Comparison of ENCODE assay signal across 8 cellular contexts in genomic region chr7:149284850-149285580, GRCh38. TPM values are rescaled to one million over a fixed set of nuclear protein-coding genes. Genes with fewer than 3 reads are reported as not detected.
DNase-seq lines count a peak whose midpoint lies in the region; ATAC-seq and TF ChIP-seq lines count a peak whose summit lies in the region.

No MANE protein-coding gene starts in this region.

- H3K36me3 Mint-ChIP-seq in activated CD4-positive, alpha-beta T cell treated with anti-CD3 and anti-CD28 coated beads, Interleukin-2, amount 10 ng/mL, durations not matched to agents 7 days and 5 days (ENCODE audit: low read depth) = peaks cover 17% of the 10 kb centered on the region

- CTCF ChIA-PET in activated CD4-positive, alpha-beta T cell treated with anti-CD3 and anti-CD28 coated beads, Interleukin-2, amount 10 ng/mL, durations not matched to agents 7 days and 5 days (lab: Charles Lee) = interaction anchor here (0.7 to 2.4 kb wide), 10 partner anchors 11 to 339 kb away, joined by 3 to 15 read pairs (median 4); partner anchors contain the start of gene ZNF783

- peak overlapping the region; percentile 8 for H2AFZ ChIP-seq in ACC112 (ENCODE audit: low read length, unreplicated experiment)

- no peaks in the 10 kb centered on the region for H3K9me3 ChIP-seq in left lung

- no peak for TF ChIP-seq CTCF in left lung (IDR thresholded peaks at IDR 0.05)

- intact Hi-C loops in left lung (cut with DNase I) = no loop called here

- peak; percentile 90 for DNase-seq in NCI-H2196 treated with DMSO at 0.1 percent for 48 hours (lab: John Stamatoyannopoulos, UW; ENCODE audit: unreplicated experiment)
- DNase-seq in activated CD4-positive, alpha-beta T cell treated with anti-CD3 and anti-CD28 coated beads, Interleukin-2, amount 10 ng/mL, durations not matched to agents 7 days and 5 days = peak; percentile 98
- DNase-seq in dedifferentiated amniotic fluid mesenchymal stem cell (ENCODE audit: extremely low spot score) = peak; percentile 78
- peak; percentile 95 to 96 for DNase-seq in left lung
- peak; percentile 98 for DNase-seq in stimulated activated CD4-positive, alpha-beta T cell treated with anti-CD3 and anti-CD28 coated beads, Interleukin-2, amount 100 ng/mL, for 4 hours (ENCODE audit: low read depth)

- peak overlapping the region; percentile 90 for H3K27ac Mint-ChIP-seq in activated CD4-positive, alpha-beta T cell treated with anti-CD3 and anti-CD28 coated beads, Interleukin-2, amount 10 ng/mL, durations not matched to agents 7 days and 5 days

- peak; percentile 89 for ATAC-seq in GM18858 (IDR thresholded peaks at IDR 0.05; ENCODE audit: unreplicated experiment)
- ATAC-seq in HG03066 (IDR thresholded peaks at IDR 0.05; ENCODE audit: low read depth, unreplicated experiment) = peak; percentile 95
- ATAC-seq in left lung = peak; percentile 99

- H3K4me3 ChIP-seq in ACC112 (ENCODE audit: low read depth, low read length) (peak overlapping the region; percentile 80), left lung (peak overlapping the region; percentile 57 to 81)

- no peaks in the 10 kb centered on the region for H3K79me2 ChIP-seq in ACC112 (ENCODE audit: control insufficient read depth, insufficient read depth, low read length, unreplicated experiment)

- H3K9me3 Mint-ChIP-seq in activated CD4-positive, alpha-beta T cell treated with anti-CD3 and anti-CD28 coated beads, Interleukin-2, amount 10 ng/mL, durations not matched to agents 7 days and 5 days = no peaks in the 10 kb centered on the region

- H3K4me3 Mint-ChIP-seq in activated CD4-positive, alpha-beta T cell treated with anti-CD3 and anti-CD28 coated beads, Interleukin-2, amount 10 ng/mL, durations not matched to agents 7 days and 5 days = peak overlapping the region; percentile 83

- peaks cover 55% of the 10 kb centered on the region for H3K4me1 Mint-ChIP-seq in activated CD4-positive, alpha-beta T cell treated with anti-CD3 and anti-CD28 coated beads, Interleukin-2, amount 10 ng/mL, durations not matched to agents 7 days and 5 days

- H3K27me3 Mint-ChIP-seq in activated CD4-positive, alpha-beta T cell treated with anti-CD3 and anti-CD28 coated beads, Interleukin-2, amount 10 ng/mL, durations not matched to agents 7 days and 5 days = no peaks in the 10 kb centered on the region

- POLR2A ChIA-PET in activated CD4-positive, alpha-beta T cell treated with anti-CD3 and anti-CD28 coated beads, Interleukin-2, amount 10 ng/mL, durations not matched to agents 7 days and 5 days (lab: Charles Lee) = interaction anchor here (0.6 to 1.6 kb wide), 2 partner anchors 23 to 176 kb away, joined by 4 read pairs; partner anchors contain the start of genes ZNF777 and ZNF783

- H3K4me1 ChIP-seq in ACC112 (ENCODE audit: control insufficient read depth, insufficient read depth, low read length, unreplicated experiment) (no peaks in the 10 kb centered on the region), left lung (peaks cover 0 to 16% of the 10 kb centered on the region in 2 donors)

- H3K27me3 ChIP-seq in ACC112 (ENCODE audit: insufficient read depth, low read length) (no peaks in the 10 kb centered on the region), left lung (no peaks in the 10 kb centered on the region)

- H3K36me3 ChIP-seq in ACC112 (ENCODE audit: insufficient read depth, low read length) = no peaks in the 10 kb centered on the region
- H3K36me3 ChIP-seq in left lung = peaks cover 0 to 26% of the 10 kb centered on the region in 2 donors

- H3K27ac ChIP-seq in ACC112 (ENCODE audit: low read depth, low read length) (no peak overlapping the region), left lung (no peak overlapping the region)

RNA-seq across cellular contexts. Expression of gene ZNF783, which starts 23.0 kb away (rescaled TPM):
- 10 to 100 TPM; 19.0 to 21.7 TPM for total RNA-seq in activated CD4-positive, alpha-beta T cell treated with anti-CD3 and anti-CD28 coated beads, Interleukin-2, amount 10 ng/mL, durations not matched to agents 7 days and 5 days
- total RNA-seq in left lung = 10 to 100 TPM; 11.5 to 12.0 TPM

RNA-seq across cellular contexts. Expression of gene ZNF212, which starts 45.6 kb away (rescaled TPM):
- 10 to 100 TPM; 11.1 to 15.9 TPM for total RNA-seq in activated CD4-positive, alpha-beta T cell treated with anti-CD3 and anti-CD28 coated beads, Interleukin-2, amount 10 ng/mL, durations not matched to agents 7 days and 5 days
- total RNA-seq in left lung = 1 to 10 TPM; 7.4 to 9.0 TPM
